19 cellular contexts compared by ENCODE assay signal in the genomic region with DNA sequence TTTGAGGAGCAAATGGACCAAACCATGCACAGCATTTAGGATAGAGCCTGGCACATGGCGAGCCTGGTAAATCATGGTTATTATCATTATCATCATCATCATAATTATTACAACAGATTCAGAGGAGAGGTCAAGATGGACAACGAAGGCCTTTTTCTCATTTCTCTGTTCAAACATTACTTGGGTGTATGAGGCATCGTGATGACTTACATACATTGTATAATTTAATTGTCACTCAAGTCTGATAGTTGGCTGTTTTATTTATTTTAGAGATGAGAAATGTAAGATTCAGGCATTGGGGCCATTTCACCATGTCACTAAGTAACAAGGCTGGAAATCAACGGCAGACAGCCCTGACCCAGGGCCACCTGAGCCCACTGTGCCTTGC.
"Had no signal": no experiment of that assay in that cellular context is flagged by ENCODE, and none has a peak within 500 bp of the region (broad histone marks: within the 10 kb centered on the region; RNA-seq: fewer than 3 reads in every experiment).

No MANE protein-coding gene starts in this region.

- H3K9me2 ChIP-seq: SK-N-SH had no signal

- H3K4me2 ChIP-seq: KMS-11, SK-N-SH had no signal

- H3K27ac ChIP-seq: KMS-11 had no signal

- ATAC-seq: HepG2 had no signal

- FAIRE-seq: HepG2 had no signal

- DNase-seq: IMR-90, Kasumi-1, MM.1S, NCI-H1092 treated with DMSO at 0.1 percent for 48 hours, NCI-H1436, NCI-H187, NCI-H2029, NCI-H2081 treated with DMSO at 0.1 percent for 48 hours, NCI-H2171, NCI-H510A, NCI-H524 treated with DMSO at 0.1 percent for 48 hours, NCI-H82, Right ventricle myocardium superior, RPMI8226, SIG-M5, T-cell had no signal

- H3K9me3 ChIP-seq: SK-N-SH had no signal

- H3K9ac ChIP-seq: KMS-11, SK-N-SH had no signal
